Comparison of ENCODE assay signal across 10 cellular contexts in the genomic region with DNA sequence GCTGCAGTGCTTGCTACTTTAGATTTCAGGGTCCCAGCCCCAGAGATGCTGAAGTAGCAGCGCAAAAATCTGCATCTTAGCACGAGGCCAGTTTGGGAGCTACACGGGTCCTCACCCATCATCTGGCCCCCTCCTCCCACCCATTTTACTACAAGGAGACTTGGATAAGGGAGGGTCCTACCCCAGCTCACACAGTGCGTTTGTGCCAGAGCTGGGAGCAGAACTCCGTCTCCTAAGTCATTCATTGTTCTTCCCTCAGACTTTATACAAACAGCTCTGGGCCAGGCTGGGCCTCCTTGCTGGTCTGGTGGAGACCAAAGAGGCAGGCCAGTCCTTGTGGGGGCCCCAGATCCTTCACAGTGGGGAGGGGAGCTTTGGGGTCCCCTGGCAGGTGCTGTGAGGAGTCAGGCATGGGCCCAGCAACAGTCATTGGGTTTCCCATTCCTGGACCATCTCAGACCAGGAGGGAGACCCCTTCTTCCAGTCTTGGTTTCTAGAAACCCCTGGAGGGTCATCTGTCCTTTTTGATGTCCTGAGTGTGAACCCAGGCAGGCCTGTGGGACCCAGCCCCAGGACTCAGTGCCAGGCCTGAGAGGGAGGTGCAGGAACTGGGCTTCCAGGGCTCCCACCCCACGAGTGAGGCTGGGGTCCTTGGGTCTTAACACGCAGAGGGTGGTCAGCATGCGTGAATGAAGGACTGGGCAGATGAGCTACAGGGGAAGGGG. TPM values are rescaled to one million over a fixed set of nuclear protein-coding genes. Genes with fewer than 3 reads are reported as not detected.
A peak's percentile ranks its signal among the peaks of the same experiment; 100 is the strongest.
DNase-seq lines count a peak whose midpoint lies in the region; ATAC-seq and TF ChIP-seq lines count a peak whose summit lies in the region.
"Had no signal": no experiment of that assay in that cellular context is flagged by ENCODE, and none has a peak within 500 bp of the region (broad histone marks: within the 10 kb centered on the region; RNA-seq: fewer than 3 reads in every experiment).

No MANE protein-coding gene starts in this region.

- WGBS in aorta, 2 donors, result 9 to 10% methylated on average over 8 of the region's 8 CpGs

- H3K27me3 ChIP-seq in right atrium auricular region (no peaks in the 10 kb centered on the region), RWPE2 (ENCODE audit: insufficient read depth, poor library complexity, severe bottlenecking) (no peaks in the 10 kb centered on the region), muscle layer of duodenum (ENCODE audit: low read depth, low read length) (no peaks in the 10 kb centered on the region), aorta (ENCODE audit: control insufficient read depth in 1 of 2, insufficient read depth in 2 of 2, low read length in 1 of 2) (no peaks in the 10 kb centered on the region)
- H3K27me3 ChIP-seq: MG63, pancreas had no signal

- no peaks in the 10 kb centered on the region for H3K36me3 Mint-ChIP-seq in progenitor cell of endocrine pancreas (ENCODE audit: insufficient read depth)

- intact Hi-C loops in Right ventricle myocardium inferior (cut with DNase I), result no loop called here
- intact Hi-C loops in aorta (cut with DNase I), result no loop called here

- H3K27me3 Mint-ChIP-seq in progenitor cell of endocrine pancreas, result no peaks in the 10 kb centered on the region

- no peak for DNase-seq in right atrium auricular region (ENCODE audit: low spot score)
- no peak for DNase-seq in Right ventricle myocardium inferior (ENCODE audit: missing footprints)
- DNase-seq in RWPE2 (ENCODE audit: low spot score), result no peak
- DNase-seq in aorta, result peak in 1 of 2 donors; percentile 71
- no peak for DNase-seq in progenitor cell of endocrine pancreas (ENCODE audit: low spot score, unreplicated experiment)
- no peak for DNase-seq in midbrain (lab: John Stamatoyannopoulos, UW)
- DNase-seq in stimulated activated CD4-positive, alpha-beta T cell treated with anti-CD3 and anti-CD28 coated beads, Interleukin-2, amount 100 ng/mL, for 48 hours, result no peak

- TF ChIP-seq CTCF in right atrium auricular region (IDR thresholded peaks at IDR 0.05) (no peak), RWPE2 (IDR thresholded peaks at IDR 0.05; ENCODE audit: poor library complexity, severe bottlenecking) (no peak), progenitor cell of endocrine pancreas (IDR thresholded peaks at IDR 0.05; ENCODE audit: unreplicated experiment) (no peak)

- no peaks in the 10 kb centered on the region for H3K9me3 ChIP-seq in right atrium auricular region
- no peaks in the 10 kb centered on the region for H3K9me3 ChIP-seq in RWPE2 (ENCODE audit: severe bottlenecking)
- no peaks in the 10 kb centered on the region for H3K9me3 ChIP-seq in muscle layer of duodenum (ENCODE audit: control insufficient read depth in 1 of 2, low read length in 2 of 2)
- no peaks in the 10 kb centered on the region for H3K9me3 ChIP-seq in aorta (ENCODE audit: control insufficient read depth, low read length)
- H3K9me3 ChIP-seq: MG63, pancreas had no signal

- no peak overlapping the region for H3K4me3 Mint-ChIP-seq in progenitor cell of endocrine pancreas (ENCODE audit: low read depth)

- ATAC-seq in Right ventricle myocardium inferior (no peak), RWPE2 (ENCODE audit: low read depth) (peak; percentile 28), aorta (ENCODE audit: low FRiP score) (no peak)

- H3K4me3 ChIP-seq in right atrium auricular region, result no peak overlapping the region
- H3K4me3 ChIP-seq in RWPE2 (ENCODE audit: severe bottlenecking), result no peak overlapping the region
- H3K4me3 ChIP-seq in muscle layer of duodenum (ENCODE audit: low read depth in 1 of 2, low read length in 2 of 2), result peak overlapping the region; percentile 9 to 48
- no peak overlapping the region for H3K4me3 ChIP-seq in aorta (ENCODE audit: low read length in 2 of 2)
- H3K4me3 ChIP-seq: MG63, pancreas had no signal

- H3K27ac Mint-ChIP-seq in progenitor cell of endocrine pancreas, result no peak overlapping the region

- peaks cover 2% of the 10 kb centered on the region for H3K4me1 Mint-ChIP-seq in progenitor cell of endocrine pancreas (ENCODE audit: low read depth)

- H3K4me1 ChIP-seq in right atrium auricular region, result peaks cover 0 to 68% of the 10 kb centered on the region in 2 donors
- H3K4me1 ChIP-seq in RWPE2 (ENCODE audit: insufficient read depth, poor library complexity, severe bottlenecking), result no peaks in the 10 kb centered on the region
- peaks cover 16 to 36% of the 10 kb centered on the region in 2 donors for H3K4me1 ChIP-seq in muscle layer of duodenum (ENCODE audit: control insufficient read depth in 1 of 2, insufficient read depth in 2 of 2, low read length in 2 of 2)
- H3K4me1 ChIP-seq in aorta (ENCODE audit: control insufficient read depth in 1 of 2, insufficient read depth in 2 of 2, low read length in 2 of 2), result peaks cover 0 to 1% of the 10 kb centered on the region in 2 donors
- H3K4me1 ChIP-seq: pancreas had no signal

- no peaks in the 10 kb centered on the region for H3K9me3 Mint-ChIP-seq in progenitor cell of endocrine pancreas (ENCODE audit: low read depth)

- H3K27ac ChIP-seq in right atrium auricular region (peak overlapping the region; percentile 89 to 93), RWPE2 (ENCODE audit: poor library complexity, severe bottlenecking) (no peak overlapping the region), muscle layer of duodenum (ENCODE audit: low read length) (peak overlapping the region; percentile 96), aorta (ENCODE audit: low read depth in 1 of 2, low read length in 2 of 2) (peak overlapping the region; percentile 99 to 100)
- H3K27ac ChIP-seq: pancreas had no signal

- no peaks in the 10 kb centered on the region for H3K36me3 ChIP-seq in right atrium auricular region
- H3K36me3 ChIP-seq in RWPE2 (ENCODE audit: low read depth), result no peaks in the 10 kb centered on the region
- no peaks in the 10 kb centered on the region for H3K36me3 ChIP-seq in muscle layer of duodenum (ENCODE audit: control insufficient read depth in 1 of 2, insufficient read depth in 2 of 2, low read length in 2 of 2)
- H3K36me3 ChIP-seq in aorta (ENCODE audit: control insufficient read depth in 1 of 2, insufficient read depth in 2 of 2, low read length in 1 of 2), result no peaks in the 10 kb centered on the region
- H3K36me3 ChIP-seq: MG63, pancreas had no signal

RNA-seq across cellular contexts. Expression of a gene that starts 2.3 kb away (rescaled TPM):
- total RNA-seq in right atrium auricular region (1 to 10 TPM in 1 of 2 donors, under 1 TPM in 1; 0.83 to 2.9 TPM), Right ventricle myocardium inferior (not detected), aorta (10 to 100 TPM in 1 of 2 donors, 1 to 10 TPM in 1; 2.8 to 18.0 TPM), progenitor cell of endocrine pancreas (not detected in 2 replicates)
- polyA plus RNA-seq in aorta, result 1 to 10 TPM; 7.6 to 9.0 TPM
- total RNA-seq: pancreas had no signal
- polyA plus RNA-seq: pancreas had no signal

RNA-seq across cellular contexts. Expression of a gene that starts 23.6 kb away (rescaled TPM):
- total RNA-seq in right atrium auricular region (1 to 10 TPM; 4.0 to 5.6 TPM), Right ventricle myocardium inferior (2.7 TPM), aorta (1 to 10 TPM; 3.1 to 9.2 TPM), progenitor cell of endocrine pancreas (18.6 and 20.6 TPM in 2 replicates)
- polyA plus RNA-seq in aorta, result 1 to 10 TPM; 3.1 to 5.3 TPM

RNA-seq across cellular contexts. Expression of a gene that starts 36.1 kb away (rescaled TPM):
- total RNA-seq in right atrium auricular region (10 to 100 TPM in 1 of 2 donors, 1 to 10 TPM in 1; 6.9 to 10.7 TPM), Right ventricle myocardium inferior (11.6 TPM), aorta (10 to 100 TPM; 11.4 to 12.9 TPM), progenitor cell of endocrine pancreas (17.6 and 20.2 TPM in 2 replicates)
- 1 to 10 TPM; 1.6 to 3.7 TPM for polyA plus RNA-seq in aorta

Comparison
In these comparisons a context has a peak if more than half of its experiments do, and no peak if none do; other contexts are left out.
1. H3K4me3 ChIP-seq: peak in muscle layer of duodenum (2 of 2); none in right atrium auricular region (0 of 2), RWPE2 (single experiment) and aorta (0 of 2).